24 cellular contexts compared by ENCODE assay signal in the genomic region with DNA sequence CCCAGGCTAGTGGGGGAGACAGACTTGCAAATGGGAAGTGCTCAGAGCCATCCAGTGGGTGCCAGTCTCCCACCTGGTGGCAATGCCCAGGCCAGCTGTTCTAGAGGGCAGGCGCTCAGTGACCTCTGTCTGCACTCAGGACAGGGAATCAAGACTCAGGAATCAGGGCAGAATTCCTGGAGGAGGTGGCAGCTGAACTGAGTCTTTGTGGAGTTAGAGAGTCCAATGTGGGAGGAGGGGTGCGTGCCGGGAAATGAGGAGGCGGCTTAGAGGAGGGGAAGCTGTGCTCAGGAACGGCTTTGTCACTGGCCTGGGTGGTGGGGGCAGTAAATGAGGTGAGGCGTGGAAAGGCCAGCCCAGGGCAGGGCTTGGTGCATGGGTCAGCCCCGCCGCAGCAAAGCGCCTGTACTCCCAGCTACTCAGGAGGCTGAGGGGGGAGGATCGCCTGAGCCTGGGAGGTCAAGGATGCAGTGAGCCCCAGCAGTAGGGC. TPM values are rescaled to one million over a fixed set of nuclear protein-coding genes. Genes with fewer than 3 reads are reported as not detected.
DNase-seq lines count a peak whose midpoint lies in the region; ATAC-seq and TF ChIP-seq lines count a peak whose summit lies in the region.
"Had no signal": no experiment of that assay in that cellular context is flagged by ENCODE, and none has a peak within 500 bp of the region (broad histone marks: within the 10 kb centered on the region; RNA-seq: fewer than 3 reads in every experiment).

No MANE protein-coding gene starts in this region.

- H3K79me2 ChIP-seq in osteoblast (ENCODE audit: insufficient read depth, low read length) = no peaks in the 10 kb centered on the region

- H3K4me1 Mint-ChIP-seq in endodermal cell (no peaks in the 10 kb centered on the region), osteocyte (ENCODE audit: unreplicated experiment) (peaks cover 23% of the 10 kb centered on the region)
- H3K4me1 Mint-ChIP-seq in activated CD8-positive, alpha-beta T cell treated with anti-CD3 and anti-CD28 coated beads, Interleukin-2, amount 10 ng/mL, durations not matched to agents 7 days and 5 days (ENCODE audit: low read depth) = no peaks in the 10 kb centered on the region
- H3K4me1 Mint-ChIP-seq: activated CD4-positive, alpha-beta T cell treated with anti-CD3 and anti-CD28 coated beads for 36 hours had no signal

- POLR2A ChIA-PET in activated CD8-positive, alpha-beta T cell treated with anti-CD3 and anti-CD28 coated beads, Interleukin-2, amount 10 ng/mL, durations not matched to agents 7 days and 5 days (lab: Charles Lee) = interaction anchor here (0.9 kb wide), 1 partner anchor 83 kb away, joined by 4 read pairs; no protein-coding TSS in a partner anchor

- H3K4me2 ChIP-seq in osteoblast (ENCODE audit: insufficient read depth, low read length) = no peak overlapping the region

- H3K4me1 ChIP-seq in endodermal cell (ENCODE audit: control insufficient read depth, insufficient read depth, low read length) = no peaks in the 10 kb centered on the region
- H3K4me1 ChIP-seq in osteoblast (ENCODE audit: insufficient read depth, low read length) = peaks cover 10% of the 10 kb centered on the region
- no peaks in the 10 kb centered on the region for H3K4me1 ChIP-seq in upper lobe of right lung

- no peak overlapping the region for H3K9ac ChIP-seq in endodermal cell (ENCODE audit: extremely low read depth, low read length, poor library complexity, severe bottlenecking)

- ATAC-seq in upper lobe of right lung (no peak), GM19023 (IDR thresholded peaks at IDR 0.05; ENCODE audit: unreplicated experiment) (no peak)
- no peak for ATAC-seq in activated CD8-positive, alpha-beta T cell treated with anti-CD3 and anti-CD28 coated beads, Interleukin-2, amount 10 ng/mL, durations not matched to agents 7 days and 5 days
- ATAC-seq: activated CD4-positive, alpha-beta T cell treated with anti-CD3 and anti-CD28 coated beads for 36 hours; GM12878; left lobe of liver; stimulated activated naive B cell treated with anti-CD40 and anti-IgM and Interleukin-4, amounts not matched to agents 10 μg/mL and 1 μg/mL and 100 μg/mL, for 72 hours had no signal

- H3K27ac Mint-ChIP-seq in endodermal cell (no peak overlapping the region), osteocyte (ENCODE audit: unreplicated experiment) (no peak overlapping the region)
- H3K27ac Mint-ChIP-seq in activated CD8-positive, alpha-beta T cell treated with anti-CD3 and anti-CD28 coated beads, Interleukin-2, amount 10 ng/mL, durations not matched to agents 7 days and 5 days = no peak overlapping the region
- H3K27ac Mint-ChIP-seq: activated CD4-positive, alpha-beta T cell treated with anti-CD3 and anti-CD28 coated beads for 36 hours; CD4-positive, alpha-beta T cell; dendritic cell treated with granulocyte-macrophage colony-stimulating factor and Interleukin-4, amounts not matched to agents 40 ng/mL and 50 ng/mL, for 4 days; stimulated activated naive B cell treated with anti-CD40 and anti-IgM and Interleukin-4, amounts not matched to agents 10 μg/mL and 1 μg/mL and 100 μg/mL, for 72 hours had no signal

- H3K9me3 ChIP-seq in endodermal cell (ENCODE audit: control insufficient read depth, low read length) = no peaks in the 10 kb centered on the region
- H3K9me3 ChIP-seq in osteoblast (ENCODE audit: low read depth, low read length) = no peaks in the 10 kb centered on the region
- no peaks in the 10 kb centered on the region for H3K9me3 ChIP-seq in upper lobe of right lung

- H3K4me3 ChIP-seq in endodermal cell (ENCODE audit: low read length) (no peak overlapping the region), osteoblast (ENCODE audit: insufficient read depth, low read length) (no peak overlapping the region), upper lobe of right lung (no peak overlapping the region)
- H3K4me3 ChIP-seq: GM12878 had no signal

- CTCF ChIA-PET in activated CD8-positive, alpha-beta T cell treated with anti-CD3 and anti-CD28 coated beads, Interleukin-2, amount 10 ng/mL, durations not matched to agents 7 days and 5 days (lab: Charles Lee) = no interaction called here

- H2AFZ ChIP-seq in osteoblast (ENCODE audit: low read length) = no peak overlapping the region

- peak; percentile 29 for DNase-seq in activated CD8-positive, alpha-beta memory T cell treated with anti-CD3 and anti-CD28 coated beads, Interleukin-2, amount 50 U/mL, for 48 hours
- no peak for DNase-seq in activated CD8-positive, alpha-beta memory T cell treated with anti-CD3 and anti-CD28 coated beads, Interleukin-2, amount 50 U/mL, for 4 hours
- DNase-seq in endodermal cell (peak; percentile 35), osteoblast (ENCODE audit: insufficient read length, low spot score, missing footprints) (peak; percentile 23), upper lobe of right lung (peak; percentile 47), osteocyte (ENCODE audit: extremely low spot score, unreplicated experiment) (no peak)
- no peak for DNase-seq in activated CD8-positive, alpha-beta T cell treated with anti-CD3 and anti-CD28 coated beads, Interleukin-2, amount 10 ng/mL, durations not matched to agents 7 days and 5 days
- DNase-seq: activated CD4-positive, alpha-beta T cell treated with anti-CD3 and anti-CD28 coated beads for 36 hours; activated naive CD4-positive, alpha-beta T cell treated with Interleukin-2 at 50 U/mL for 16 hours; activated T-cell treated with anti-CD3 and anti-CD28 coated beads, Interleukin-2, amount 50 U/mL, for 48 hours; Karpas-422; mesenchymal stem cell; NCI-H1436; NCI-H2081 treated with DMSO at 0.1 percent for 48 hours; NCI-H774; stimulated activated CD4-positive, alpha-beta T cell treated with anti-CD3 and anti-CD28 coated beads, Interleukin-12 subunit alpha, Interleukin-12 subunit beta, amount 100 ng/mL, for 4 hours; stimulated activated naive B cell treated with anti-CD40 and anti-IgM and Interleukin-4, amounts not matched to agents 10 μg/mL and 1 μg/mL and 100 μg/mL, for 72 hours; T-helper 2 cell had no signal

- H4K20me1 ChIP-seq in osteoblast (ENCODE audit: insufficient read depth, low read length) = no peaks in the 10 kb centered on the region

- no peaks in the 10 kb centered on the region for H3K36me3 ChIP-seq in endodermal cell (ENCODE audit: control insufficient read depth, insufficient read depth, low read length)
- no peaks in the 10 kb centered on the region for H3K36me3 ChIP-seq in osteoblast (ENCODE audit: insufficient read depth, low read length)
- H3K36me3 ChIP-seq in upper lobe of right lung = no peaks in the 10 kb centered on the region

- H3K9me3 Mint-ChIP-seq in endodermal cell = peaks cover 2% of the 10 kb centered on the region
- no peaks in the 10 kb centered on the region for H3K9me3 Mint-ChIP-seq in osteocyte (ENCODE audit: unreplicated experiment)
- H3K9me3 Mint-ChIP-seq in activated CD8-positive, alpha-beta T cell treated with anti-CD3 and anti-CD28 coated beads, Interleukin-2, amount 10 ng/mL, durations not matched to agents 7 days and 5 days (ENCODE audit: insufficient read depth) = no peaks in the 10 kb centered on the region
- H3K9me3 Mint-ChIP-seq: CD4-positive, alpha-beta T cell; dendritic cell treated with granulocyte-macrophage colony-stimulating factor and Interleukin-4, amounts not matched to agents 40 ng/mL and 50 ng/mL, for 4 days; stimulated activated naive B cell treated with anti-CD40 and anti-IgM and Interleukin-4, amounts not matched to agents 10 μg/mL and 1 μg/mL and 100 μg/mL, for 72 hours had no signal

- H3K4me3 Mint-ChIP-seq in endodermal cell = no peak overlapping the region
- H3K4me3 Mint-ChIP-seq in osteocyte (ENCODE audit: unreplicated experiment) = no peak overlapping the region
- H3K4me3 Mint-ChIP-seq in activated CD8-positive, alpha-beta T cell treated with anti-CD3 and anti-CD28 coated beads, Interleukin-2, amount 10 ng/mL, durations not matched to agents 7 days and 5 days = no peak overlapping the region
- H3K4me3 Mint-ChIP-seq: activated CD4-positive, alpha-beta T cell treated with anti-CD3 and anti-CD28 coated beads for 36 hours; CD4-positive, alpha-beta T cell; dendritic cell treated with granulocyte-macrophage colony-stimulating factor and Interleukin-4, amounts not matched to agents 40 ng/mL and 50 ng/mL, for 4 days; stimulated activated naive B cell treated with anti-CD40 and anti-IgM and Interleukin-4, amounts not matched to agents 10 μg/mL and 1 μg/mL and 100 μg/mL, for 72 hours had no signal

- no peak for TF ChIP-seq CTCF in endodermal cell (conservative IDR thresholded peaks at IDR 0.05)
- no peak for TF ChIP-seq CTCF in osteoblast (IDR thresholded peaks at IDR 0.05; ENCODE audit: extremely low read depth, low read depth, low read length)
- TF ChIP-seq CTCF in upper lobe of right lung (IDR thresholded peaks at IDR 0.05) = no peak
- TF ChIP-seq CTCF in osteocyte (IDR thresholded peaks at IDR 0.05) = no peak

- no peaks in the 10 kb centered on the region for H3K27me3 ChIP-seq in endodermal cell (ENCODE audit: control insufficient read depth, insufficient read depth, low read length, poor library complexity, severe bottlenecking)
- peaks cover 13% of the 10 kb centered on the region for H3K27me3 ChIP-seq in osteoblast (ENCODE audit: insufficient read depth, low read length)
- no peaks in the 10 kb centered on the region for H3K27me3 ChIP-seq in upper lobe of right lung

- peaks cover 2% of the 10 kb centered on the region for H3K27me3 Mint-ChIP-seq in endodermal cell (ENCODE audit: insufficient read depth)
- peaks cover 25% of the 10 kb centered on the region for H3K27me3 Mint-ChIP-seq in osteocyte (ENCODE audit: unreplicated experiment)
- peaks cover 19% of the 10 kb centered on the region for H3K27me3 Mint-ChIP-seq in activated CD8-positive, alpha-beta T cell treated with anti-CD3 and anti-CD28 coated beads, Interleukin-2, amount 10 ng/mL, durations not matched to agents 7 days and 5 days (ENCODE audit: low read depth)

- 86 to 92% methylated on average over 9 to 10 of the region's 10 CpGs for WGBS in endodermal cell (ENCODE audit: insufficient coverage in 1 of 2, insufficient read length in 1 of 2), 2 experiments

- intact Hi-C loops in upper lobe of right lung (cut with DNase I) = no loop called here

- H3K27ac ChIP-seq in endodermal cell (ENCODE audit: low read depth, low read length) = no peak overlapping the region
- H3K27ac ChIP-seq in osteoblast (ENCODE audit: low read depth, low read length) = no peak overlapping the region
- no peak overlapping the region for H3K27ac ChIP-seq in upper lobe of right lung
- H3K27ac ChIP-seq: RWPE1 had no signal

- H3K36me3 Mint-ChIP-seq in endodermal cell (ENCODE audit: low read depth) (no peaks in the 10 kb centered on the region), osteocyte (ENCODE audit: unreplicated experiment) (no peaks in the 10 kb centered on the region)
- no peaks in the 10 kb centered on the region for H3K36me3 Mint-ChIP-seq in activated CD8-positive, alpha-beta T cell treated with anti-CD3 and anti-CD28 coated beads, Interleukin-2, amount 10 ng/mL, durations not matched to agents 7 days and 5 days (ENCODE audit: low read depth)
- H3K36me3 Mint-ChIP-seq: stimulated activated naive B cell treated with anti-CD40 and anti-IgM and Interleukin-4, amounts not matched to agents 10 μg/mL and 1 μg/mL and 100 μg/mL, for 72 hours had no signal

RNA-seq across cellular contexts. Expression of a gene that starts 31.3 kb away (rescaled TPM):
- total RNA-seq in endodermal cell (1 to 10 TPM; 1.4 to 1.9 TPM), osteoblast (9.0 and 11.5 TPM in 2 replicates), upper lobe of right lung (7.2 TPM), osteocyte (3.0 and 6.7 TPM in 2 replicates)
- polyA plus RNA-seq in endodermal cell (2013, experiment 1 of 2) = 10.6 TPM
- 9.6 TPM for polyA plus RNA-seq in endodermal cell (2013, experiment 2 of 2)
- not detected for total RNA-seq in activated CD8-positive, alpha-beta T cell treated with anti-CD3 and anti-CD28 coated beads, Interleukin-2, amount 10 ng/mL, durations not matched to agents 7 days and 5 days
- total RNA-seq: CD4-positive, alpha-beta T cell had no signal

Comparison
In these comparisons a context has a peak if more than half of its experiments do, and no peak if none do; other contexts are left out.
1. DNase-seq: peak in activated CD8-positive, alpha-beta memory T cell treated with anti-CD3 and anti-CD28 coated beads, Interleukin-2, amount 50 U/mL, for 48 hours (single experiment), endodermal cell (single experiment), osteoblast (single experiment) and upper lobe of right lung (single experiment); none in activated CD8-positive, alpha-beta memory T cell treated with anti-CD3 and anti-CD28 coated beads, Interleukin-2, amount 50 U/mL, for 4 hours (single experiment), osteocyte (single experiment) and activated CD8-positive, alpha-beta T cell treated with anti-CD3 and anti-CD28 coated beads, Interleukin-2, amount 10 ng/mL, durations not matched to agents 7 days and 5 days (single experiment).